Comparison of ENCODE assay signal across 8 cellular contexts in the genomic region with DNA sequence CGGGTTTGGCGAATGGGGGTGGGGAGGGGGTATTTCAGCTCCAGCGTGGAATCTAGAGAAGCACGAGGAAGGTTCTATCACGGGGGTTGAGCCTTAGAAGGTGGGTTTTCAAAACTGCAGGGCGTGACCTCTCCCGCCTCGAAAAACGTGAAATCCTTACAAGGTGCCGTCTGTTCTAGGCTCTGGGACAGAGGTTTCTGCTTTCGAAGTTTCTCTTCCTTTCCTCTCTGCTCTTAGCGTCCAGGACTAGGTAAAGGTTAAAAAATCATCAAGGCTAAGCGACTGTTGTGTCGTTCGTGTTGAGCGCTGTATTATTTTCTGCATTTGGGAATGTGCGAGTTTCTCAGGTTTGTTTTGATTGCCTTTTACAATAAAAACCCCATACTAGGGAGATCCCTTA. TPM values are rescaled to one million over a fixed set of nuclear protein-coding genes. Genes with fewer than 3 reads are reported as not detected.
DNase-seq lines count a peak whose midpoint lies in the region; ATAC-seq and TF ChIP-seq lines count a peak whose summit lies in the region.

No MANE protein-coding gene starts in this region.

- H3K9me3 Mint-ChIP-seq in activated T-helper 2 cell treated with anti-CD3 and anti-CD28 coated beads, Interferon-gamma antibody, Interleukin-2, Interleukin-4, amounts not matched to agents 10 μg/mL and 5 μg/mL and 100 μg/mL, durations not matched to agents 14 hours and 24 hours and 36 hours: no peaks in the 10 kb centered on the region
- no peaks in the 10 kb centered on the region for H3K9me3 Mint-ChIP-seq in stimulated activated effector memory CD8-positive, alpha-beta T cell treated with anti-CD3 and anti-CD28 coated beads, Interleukin-12 subunit alpha, Interleukin-12 subunit beta, amount 100 ng/mL, for 72 hours

- no peaks in the 10 kb centered on the region for H3K36me3 Mint-ChIP-seq in activated T-helper 2 cell treated with anti-CD3 and anti-CD28 coated beads, Interferon-gamma antibody, Interleukin-2, Interleukin-4, amounts not matched to agents 10 μg/mL and 5 μg/mL and 100 μg/mL, durations not matched to agents 14 hours and 24 hours and 36 hours (ENCODE audit: low read depth)
- no peaks in the 10 kb centered on the region for H3K36me3 Mint-ChIP-seq in stimulated activated effector memory CD8-positive, alpha-beta T cell treated with anti-CD3 and anti-CD28 coated beads, Interleukin-12 subunit alpha, Interleukin-12 subunit beta, amount 100 ng/mL, for 72 hours

- DNase-seq in NCI-H1417 (lab: John Stamatoyannopoulos, UW) (peak in 2 of 3 experiments; percentile 18 to 20), NCI-H1417 treated with DMSO at 0.1 percent for 48 hours (lab: John Stamatoyannopoulos, UW) (no peak), GM10266 (ENCODE audit: extremely low spot score) (no peak), NCI-H1048 (lab: John Stamatoyannopoulos, UW) (no peak)
- DNase-seq in activated T-helper 2 cell treated with anti-CD3 and anti-CD28 coated beads, Interferon-gamma antibody, Interleukin-2, Interleukin-4, amounts not matched to agents 10 μg/mL and 5 μg/mL and 100 μg/mL, durations not matched to agents 14 hours and 24 hours and 36 hours (ENCODE audit: low spot score): no peak
- no peak for DNase-seq in stimulated activated effector memory CD8-positive, alpha-beta T cell treated with anti-CD3 and anti-CD28 coated beads, Interleukin-12 subunit alpha, Interleukin-12 subunit beta, amount 100 ng/mL, for 72 hours (ENCODE audit: low spot score in 2 of 2)

- H3K9ac ChIP-seq in iPS-18a (ENCODE audit: low read length): no peak overlapping the region

- H3K9me3 ChIP-seq in iPS-18a (ENCODE audit: control insufficient read depth, low read depth, low read length): no peaks in the 10 kb centered on the region

- H3K4me3 ChIP-seq in iPS-18a (ENCODE audit: low read length): peak overlapping the region; percentile 52

- no peak overlapping the region for H3K27ac ChIP-seq in iPS-18a (ENCODE audit: low read length)

- no peaks in the 10 kb centered on the region for H3K4me1 ChIP-seq in iPS-18a (ENCODE audit: control insufficient read depth, low read depth, low read length)

- H3K36me3 ChIP-seq in iPS-18a (ENCODE audit: control insufficient read depth, low read depth, low read length): no peaks in the 10 kb centered on the region

- no peak for TF ChIP-seq CTCF in GM10266 (IDR thresholded peaks at IDR 0.05; ENCODE audit: control insufficient read depth, insufficient read depth, low read depth, missing control alignments)

- peaks cover 30% of the 10 kb centered on the region for H3K27me3 ChIP-seq in iPS-18a (ENCODE audit: control insufficient read depth, insufficient read depth, low read length)

- H3K4me1 Mint-ChIP-seq in activated T-helper 2 cell treated with anti-CD3 and anti-CD28 coated beads, Interferon-gamma antibody, Interleukin-2, Interleukin-4, amounts not matched to agents 10 μg/mL and 5 μg/mL and 100 μg/mL, durations not matched to agents 14 hours and 24 hours and 36 hours (ENCODE audit: low read depth): peaks cover 18% of the 10 kb centered on the region
- H3K4me1 Mint-ChIP-seq in stimulated activated effector memory CD8-positive, alpha-beta T cell treated with anti-CD3 and anti-CD28 coated beads, Interleukin-12 subunit alpha, Interleukin-12 subunit beta, amount 100 ng/mL, for 72 hours: peaks cover 27% of the 10 kb centered on the region

- peak overlapping the region; percentile 55 for H3K4me3 Mint-ChIP-seq in activated T-helper 2 cell treated with anti-CD3 and anti-CD28 coated beads, Interferon-gamma antibody, Interleukin-2, Interleukin-4, amounts not matched to agents 10 μg/mL and 5 μg/mL and 100 μg/mL, durations not matched to agents 14 hours and 24 hours and 36 hours (ENCODE audit: low read depth)
- H3K4me3 Mint-ChIP-seq in stimulated activated effector memory CD8-positive, alpha-beta T cell treated with anti-CD3 and anti-CD28 coated beads, Interleukin-12 subunit alpha, Interleukin-12 subunit beta, amount 100 ng/mL, for 72 hours: peak overlapping the region; percentile 39

- peaks cover 15% of the 10 kb centered on the region for H3K27me3 Mint-ChIP-seq in activated T-helper 2 cell treated with anti-CD3 and anti-CD28 coated beads, Interferon-gamma antibody, Interleukin-2, Interleukin-4, amounts not matched to agents 10 μg/mL and 5 μg/mL and 100 μg/mL, durations not matched to agents 14 hours and 24 hours and 36 hours (ENCODE audit: low read depth)

- ATAC-seq in stimulated activated effector memory CD8-positive, alpha-beta T cell treated with anti-CD3 and anti-CD28 coated beads, Interleukin-12 subunit alpha, Interleukin-12 subunit beta, amount 100 ng/mL, for 72 hours: no peak
- no peak for ATAC-seq in GM19023 (IDR thresholded peaks at IDR 0.05; ENCODE audit: unreplicated experiment)

- no peak overlapping the region for H3K27ac Mint-ChIP-seq in activated T-helper 2 cell treated with anti-CD3 and anti-CD28 coated beads, Interferon-gamma antibody, Interleukin-2, Interleukin-4, amounts not matched to agents 10 μg/mL and 5 μg/mL and 100 μg/mL, durations not matched to agents 14 hours and 24 hours and 36 hours
- no peak overlapping the region for H3K27ac Mint-ChIP-seq in stimulated activated effector memory CD8-positive, alpha-beta T cell treated with anti-CD3 and anti-CD28 coated beads, Interleukin-12 subunit alpha, Interleukin-12 subunit beta, amount 100 ng/mL, for 72 hours

- intact Hi-C loops in activated T-helper 2 cell treated with anti-CD3 and anti-CD28 coated beads, Interferon-gamma antibody, Interleukin-2, Interleukin-4, amounts not matched to agents 10 μg/mL and 5 μg/mL and 100 μg/mL, durations not matched to agents 14 hours and 24 hours and 36 hours (cut with micrococcal nuclease): no loop called here

RNA-seq across cellular contexts. Expression of gene FHL1, which starts 1.1 kb away (rescaled TPM):
- 4.5 and 8.1 TPM in 2 replicates for total RNA-seq in activated T-helper 2 cell treated with anti-CD3 and anti-CD28 coated beads, Interferon-gamma antibody, Interleukin-2, Interleukin-4, amounts not matched to agents 10 μg/mL and 5 μg/mL and 100 μg/mL, durations not matched to agents 14 hours and 24 hours and 36 hours

Comparison
In these comparisons a context has a peak if more than half of its experiments do, and no peak if none do; other contexts are left out.
1. DNase-seq: peak in NCI-H1417 (2 of 3); none in NCI-H1417 treated with DMSO at 0.1 percent for 48 hours (single experiment), activated T-helper 2 cell treated with anti-CD3 and anti-CD28 coated beads, Interferon-gamma antibody, Interleukin-2, Interleukin-4, amounts not matched to agents 10 μg/mL and 5 μg/mL and 100 μg/mL, durations not matched to agents 14 hours and 24 hours and 36 hours (single experiment), stimulated activated effector memory CD8-positive, alpha-beta T cell treated with anti-CD3 and anti-CD28 coated beads, Interleukin-12 subunit alpha, Interleukin-12 subunit beta, amount 100 ng/mL, for 72 hours (0 of 2), GM10266 (single experiment) and NCI-H1048 (single experiment).